ENCODE assay signal across 1 cellular context in the genomic region with DNA sequence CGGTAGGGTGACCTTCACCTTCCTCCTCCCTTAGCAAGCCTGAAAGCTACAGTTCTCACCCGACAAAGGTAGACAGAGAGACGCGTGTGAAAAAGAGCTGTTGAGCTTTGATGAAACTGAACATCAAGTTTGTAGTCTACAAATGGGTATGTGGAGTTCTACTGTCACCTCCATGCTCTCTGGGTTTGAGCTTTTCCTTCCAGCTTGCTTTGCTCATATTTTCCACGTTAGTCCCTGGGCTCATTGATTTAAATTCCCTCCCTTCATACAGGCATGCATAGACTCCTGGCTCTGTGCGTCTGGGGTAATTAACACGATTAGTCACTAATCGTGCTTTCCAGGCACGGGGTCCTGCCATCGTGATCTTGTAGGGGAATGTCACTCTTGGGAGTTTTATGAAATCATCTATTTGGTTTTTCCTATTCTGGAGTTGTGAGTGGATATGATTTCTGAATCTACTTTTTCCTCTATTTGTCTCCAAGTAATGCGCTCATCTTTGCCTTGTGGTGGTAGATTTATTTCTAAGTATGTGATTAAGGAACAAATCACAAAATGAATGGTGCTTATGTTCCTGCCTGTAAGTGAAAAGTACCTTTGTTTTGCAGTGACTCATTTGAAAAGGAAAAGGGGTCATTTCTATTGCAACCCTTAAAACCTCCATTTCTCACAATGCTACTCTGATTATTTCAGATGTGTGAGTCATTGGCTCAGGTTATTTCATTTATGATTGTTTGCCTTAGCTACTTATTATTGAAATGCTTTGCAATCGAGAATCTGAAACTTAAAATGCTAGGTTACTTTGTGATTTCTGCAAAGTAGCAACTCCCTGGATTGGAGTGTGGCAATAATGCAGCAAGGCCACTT.
TF ChIP-seq lines count a peak whose summit lies in the region.

No MANE protein-coding gene starts in this region.

TF ChIP-seq in GM12878, 131 proteins besides CTCF, POLR2A, EP300 and RAD21 (continued from another document):
- no peak for TF ChIP-seq KAT2A (conservative IDR thresholded peaks at IDR 0.05; ENCODE audit: control insufficient read depth, low read depth, low read length)
- TF ChIP-seq ATF2 (IDR thresholded peaks at IDR 0.05; ENCODE audit: low read length) = peak; percentile 74
- TF ChIP-seq, protein P1, sequence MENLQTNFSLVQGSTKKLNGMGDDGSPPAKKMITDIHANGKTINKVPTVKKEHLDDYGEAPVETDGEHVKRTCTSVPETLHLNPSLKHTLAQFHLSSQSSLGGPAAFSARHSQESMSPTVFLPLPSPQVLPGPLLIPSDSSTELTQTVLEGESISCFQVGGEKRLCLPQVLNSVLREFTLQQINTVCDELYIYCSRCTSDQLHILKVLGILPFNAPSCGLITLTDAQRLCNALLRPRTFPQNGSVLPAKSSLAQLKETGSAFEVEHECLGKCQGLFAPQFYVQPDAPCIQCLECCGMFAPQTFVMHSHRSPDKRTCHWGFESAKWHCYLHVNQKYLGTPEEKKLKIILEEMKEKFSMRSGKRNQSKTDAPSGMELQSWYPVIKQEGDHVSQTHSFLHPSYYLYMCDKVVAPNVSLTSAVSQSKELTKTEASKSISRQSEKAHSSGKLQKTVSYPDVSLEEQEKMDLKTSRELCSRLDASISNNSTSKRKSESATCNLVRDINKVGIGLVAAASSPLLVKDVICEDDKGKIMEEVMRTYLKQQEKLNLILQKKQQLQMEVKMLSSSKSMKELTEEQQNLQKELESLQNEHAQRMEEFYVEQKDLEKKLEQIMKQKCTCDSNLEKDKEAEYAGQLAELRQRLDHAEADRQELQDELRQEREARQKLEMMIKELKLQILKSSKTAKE (IDR thresholded peaks at IDR 0.05; ENCODE audit: low read depth, poor library complexity, severe bottlenecking) = peak; percentile 75
- TF ChIP-seq, protein P2, sequence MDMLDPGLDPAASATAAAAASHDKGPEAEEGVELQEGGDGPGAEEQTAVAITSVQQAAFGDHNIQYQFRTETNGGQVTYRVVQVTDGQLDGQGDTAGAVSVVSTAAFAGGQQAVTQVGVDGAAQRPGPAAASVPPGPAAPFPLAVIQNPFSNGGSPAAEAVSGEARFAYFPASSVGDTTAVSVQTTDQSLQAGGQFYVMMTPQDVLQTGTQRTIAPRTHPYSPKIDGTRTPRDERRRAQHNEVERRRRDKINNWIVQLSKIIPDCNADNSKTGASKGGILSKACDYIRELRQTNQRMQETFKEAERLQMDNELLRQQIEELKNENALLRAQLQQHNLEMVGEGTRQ (IDR thresholded peaks at IDR 0.05; ENCODE audit: borderline replicate concordance, low read depth, low read length) = no peak
- TF ChIP-seq RUNX3 (IDR thresholded peaks at IDR 0.05; ENCODE audit: low read length) = peak; percentile 75
- no peak for TF ChIP-seq SRF (IDR thresholded peaks at IDR 0.05; ENCODE audit: low read depth in 2 of 2, low read length in 2 of 2)
- peak; percentile 31; the same call in 1 of the 2 replicates for TF ChIP-seq IRF4 (IDR thresholded peaks at IDR 0.05; ENCODE audit: low read depth, low read length)
- peak; percentile 88; the same call in 1 of the 2 replicates for TF ChIP-seq SPI1 (IDR thresholded peaks at IDR 0.05; ENCODE audit: borderline replicate concordance, insufficient read depth, low read depth, low read length)
- no peak for TF ChIP-seq ZZZ3 (IDR thresholded peaks at IDR 0.05; ENCODE audit: control insufficient read depth, insufficient read length, low read depth)
- TF ChIP-seq SREBF2 (IDR thresholded peaks at IDR 0.05; ENCODE audit: low read length) = no peak
- no peak for TF ChIP-seq MTA3 (IDR thresholded peaks at IDR 0.05; ENCODE audit: borderline replicate concordance, low read length)
- no peak for TF ChIP-seq NFYA (IDR thresholded peaks at IDR 0.05; ENCODE audit: borderline replicate concordance, low read depth, low read length)
- peak; percentile 89 for TF ChIP-seq MTA2 (IDR thresholded peaks at IDR 0.05; ENCODE audit: low read depth)
- TF ChIP-seq NBN (IDR thresholded peaks at IDR 0.05) = peak; percentile 53; the same call in 1 of the 2 replicates
- TF ChIP-seq SP1 (IDR thresholded peaks at IDR 0.05; ENCODE audit: low read depth, low read length) = no peak
- peak; percentile 36 for TF ChIP-seq FOXK2 (IDR thresholded peaks at IDR 0.05)
- no peak for TF ChIP-seq TCF3 (IDR thresholded peaks at IDR 0.05; ENCODE audit: borderline replicate concordance, insufficient read depth, low read depth, low read length)
- TF ChIP-seq ETV6 (conservative IDR thresholded peaks at IDR 0.05 in 1 of 2, IDR thresholded peaks at IDR 0.05 in 1 of 2; ENCODE audit: borderline replicate concordance in 1 of 2, low read depth in 1 of 2) = peak in 1 of 2 experiments; percentile 73; a peak in 1 of 4 replicates
- peak; percentile 46; the same call in 1 of the 2 replicates for TF ChIP-seq GATAD2B (conservative IDR thresholded peaks at IDR 0.05; ENCODE audit: low read depth)
- TF ChIP-seq MEF2B (IDR thresholded peaks at IDR 0.05; ENCODE audit: partially characterized antibody, poor library complexity, severe bottlenecking) = peak; percentile 72
- no peak for TF ChIP-seq SIX5 (IDR thresholded peaks at IDR 0.05; ENCODE audit: low read depth, low read length, severe bottlenecking)
- TF ChIP-seq TCF12 (IDR thresholded peaks at IDR 0.05; ENCODE audit: low read depth, low read length) = no peak
- TF ChIP-seq JUNB (IDR thresholded peaks at IDR 0.05) = peak; percentile 78
- 0 out of 2 replicates have a peak, but pooled peaks have one; percentile 70 for TF ChIP-seq BMI1 (IDR thresholded peaks at IDR 0.05; ENCODE audit: borderline replicate concordance)
- peak; percentile 90; the same call in 1 of the 2 replicates for TF ChIP-seq DPF2 (IDR thresholded peaks at IDR 0.05)
- peak; percentile 84; the same call in 1 of the 2 replicates for TF ChIP-seq ZNF592 (IDR thresholded peaks at IDR 0.05)
- TF ChIP-seq POU2F2 (IDR thresholded peaks at IDR 0.05; ENCODE audit: borderline replicate concordance, low read depth, low read length) = 0 out of 3 replicates have a peak, but pooled peaks have one; percentile 32
- no peak for TF ChIP-seq RFX5 (IDR thresholded peaks at IDR 0.05; ENCODE audit: low read depth, low read length)
- no peak for TF ChIP-seq YBX1 (IDR thresholded peaks at IDR 0.05)
- TF ChIP-seq NFXL1 (IDR thresholded peaks at IDR 0.05; ENCODE audit: borderline replicate concordance) = no peak
- no peak for TF ChIP-seq CHD2 (IDR thresholded peaks at IDR 0.05; ENCODE audit: borderline replicate concordance, low read depth, low read length)
- 0 out of 2 replicates have a peak, but pooled peaks have one; percentile 36 for TF ChIP-seq ZBED1 (IDR thresholded peaks at IDR 0.05; ENCODE audit: borderline replicate concordance)
- peak; percentile 68; the same call in 1 of the 2 replicates for TF ChIP-seq BCL11A (IDR thresholded peaks at IDR 0.05; ENCODE audit: low read depth, low read length)
- TF ChIP-seq ZNF384 (IDR thresholded peaks at IDR 0.05; ENCODE audit: borderline replicate concordance, low read depth, low read length) = no peak
- no peak for TF ChIP-seq TAF1 (IDR thresholded peaks at IDR 0.05; ENCODE audit: borderline replicate concordance, low read depth, low read length)
